In genomic region chr5:164345173-164345572, GRCh38 we compare ENCODE assay signal across 9 cellular contexts.
DNase-seq lines count a peak whose midpoint lies in the region; ATAC-seq and TF ChIP-seq lines count a peak whose summit lies in the region.
"Had no signal": no experiment of that assay in that cellular context is flagged by ENCODE, and none has a peak within 500 bp of the region (broad histone marks: within the 10 kb centered on the region; RNA-seq: fewer than 3 reads in every experiment).

No MANE protein-coding gene starts in this region.

- no peak for TF ChIP-seq CTCF in SK-N-SH (IDR thresholded peaks at IDR 0.05)
- no peak for TF ChIP-seq CTCF in fibroblast of the aortic adventitia (IDR thresholded peaks at IDR 0.05; ENCODE audit: insufficient read depth, low read length)
- TF ChIP-seq CTCF in prostate gland (IDR thresholded peaks at IDR 0.05) = no peak
- TF ChIP-seq CTCF in PC-3 (conservative IDR thresholded peaks at IDR 0.05; ENCODE audit: low read depth, low read length) = no peak

- no peak; the same call in 1 of the 2 replicates for ATAC-seq in PC-3
- no peak for ATAC-seq in HG03039 (IDR thresholded peaks at IDR 0.05; ENCODE audit: unreplicated experiment)

- no peak overlapping the region for H3K9ac ChIP-seq in SK-N-SH
- H3K9ac ChIP-seq in PC-3 (ENCODE audit: low read length) = no peak overlapping the region

- H3K9me2 ChIP-seq in SK-N-SH (no peaks in the 10 kb centered on the region), PC-3 (replicated peaks; ENCODE audit: low read length) (no peaks in the 10 kb centered on the region)

- TF ChIP-seq EP300 in SK-N-SH (IDR thresholded peaks at IDR 0.05; ENCODE audit: borderline replicate concordance in 1 of 2, low read depth in 1 of 2, low read length in 1 of 2) = peak in 1 of 2 experiments; percentile 35; a peak in 1 of 4 replicates

- no peak for TF ChIP-seq POLR2A in prostate gland (IDR thresholded peaks at IDR 0.05)

- CTCF ChIA-PET in SK-N-SH (lab: Yijun Ruan, JAX) = no interaction called here
- CTCF ChIA-PET in PC-3 (lab: Charles Lee) = no interaction called here

- peak overlapping the region; percentile 44; the same call in 1 of the 2 replicates for H3K4me2 ChIP-seq in SK-N-SH
- H3K4me2 ChIP-seq in PC-3 (ENCODE audit: low read length) = no peak overlapping the region

- WGBS in SK-N-SH (ENCODE audit: low lambda C conversion rate) = 33% methylated on average over 2 of the region's 2 CpGs
- 22% methylated on average over 2 of the region's 2 CpGs for WGBS in prostate gland

- no peak overlapping the region for H3K4me3 ChIP-seq in SK-N-SH (ENCODE audit: low read depth in 2 of 2, low read length in 1 of 2)
- no peak overlapping the region for H3K4me3 ChIP-seq in fibroblast of the aortic adventitia (ENCODE audit: low read depth, low read length)
- H3K4me3 ChIP-seq in skeletal muscle cell (ENCODE audit: low read depth, low read length) = no peak overlapping the region
- H3K4me3 ChIP-seq in prostate gland = no peak overlapping the region
- no peak overlapping the region for H3K4me3 ChIP-seq in PC-3 (ENCODE audit: low read length)

- TF ChIP-seq RAD21 in SK-N-SH (IDR thresholded peaks at IDR 0.05; ENCODE audit: low read length) = no peak

- H3K27me3 ChIP-seq in SK-N-SH (ENCODE audit: insufficient read depth) (no peaks in the 10 kb centered on the region), prostate gland (replicated peaks; ENCODE audit: insufficient read depth) (no peaks in the 10 kb centered on the region), PC-3 (ENCODE audit: low read length) (no peaks in the 10 kb centered on the region)

- POLR2A ChIA-PET in SK-N-SH (lab: Yijun Ruan, JAX) (no interaction called here), PC-3 (lab: Charles Lee; ENCODE audit: unreplicated experiment) (no interaction called here)

- intact Hi-C loops in prostate gland (cut with DNase I) = no loop called here
- intact Hi-C loops in PC-3 (cut with micrococcal nuclease) = no loop called here

- H3F3A ChIP-seq in SK-N-SH (replicated peaks; ENCODE audit: insufficient read depth) (no peaks in the 10 kb centered on the region), PC-3 (ENCODE audit: low read length, unreplicated experiment) (no peaks in the 10 kb centered on the region)

- DNase-seq in NCI-H1417 (lab: John Stamatoyannopoulos, UW) = peak in 2 of 3 experiments; percentile 72 to 95
- no peak for DNase-seq in SK-N-SH
- DNase-seq in fibroblast of the aortic adventitia (ENCODE audit: low read depth) = peak; percentile 76
- peak; percentile 24 for DNase-seq in skeletal muscle cell (ENCODE audit: low read depth)
- no peak for DNase-seq in NCI-H187 (lab: John Stamatoyannopoulos, UW)
- no peak for DNase-seq in prostate gland (ENCODE audit: low spot score)
- DNase-seq in PC-3 = no peak
- DNase-seq: islet precursor cell had no signal

- no peak overlapping the region for H3K27ac ChIP-seq in SK-N-SH (ENCODE audit: low read depth in 2 of 2, low read length in 1 of 2)
- no peak overlapping the region for H3K27ac ChIP-seq in prostate gland
- H3K27ac ChIP-seq in PC-3 (ENCODE audit: low read length) = no peak overlapping the region

- H2AFZ ChIP-seq in SK-N-SH (ENCODE audit: low read depth) (peak overlapping the region; percentile 19; the same call in 1 of the 2 replicates), PC-3 (ENCODE audit: low read length) (no peak overlapping the region)

- H3K79me2 ChIP-seq in SK-N-SH (ENCODE audit: insufficient read depth) (no peaks in the 10 kb centered on the region), PC-3 (ENCODE audit: low read length) (no peaks in the 10 kb centered on the region)

- H3K36me3 ChIP-seq in SK-N-SH (replicated peaks in 1 of 2; ENCODE audit: control insufficient read depth in 1 of 2, insufficient read depth in 2 of 2, low read length in 1 of 2) = no peaks in the 10 kb centered on the region
- no peaks in the 10 kb centered on the region for H3K36me3 ChIP-seq in prostate gland
- no peaks in the 10 kb centered on the region for H3K36me3 ChIP-seq in PC-3 (ENCODE audit: low read depth, low read length)

- peaks cover 5 to 6% of the 10 kb centered on the region in 2 experiments; a peak in 2 of 4 replicates for H3K4me1 ChIP-seq in SK-N-SH (ENCODE audit: control insufficient read depth in 1 of 2, insufficient read depth in 2 of 2, low read depth in 1 of 2, low read length in 1 of 2)
- H3K4me1 ChIP-seq in prostate gland (replicated peaks) = no peaks in the 10 kb centered on the region
- no peaks in the 10 kb centered on the region for H3K4me1 ChIP-seq in PC-3 (ENCODE audit: insufficient read depth, low read length)

- H4K20me1 ChIP-seq in SK-N-SH (ENCODE audit: insufficient read depth) (no peaks in the 10 kb centered on the region), PC-3 (ENCODE audit: low read length) (no peaks in the 10 kb centered on the region)

- BruUV-seq in PC-3 (replicated peaks; lab: Mats Ljungman, UMichigan) = no TSS peak

- H3K9me3 ChIP-seq in SK-N-SH = no peaks in the 10 kb centered on the region
- no peaks in the 10 kb centered on the region for H3K9me3 ChIP-seq in prostate gland
- no peaks in the 10 kb centered on the region for H3K9me3 ChIP-seq in PC-3 (ENCODE audit: low read length)

TF ChIP-seq in SK-N-SH, 30 proteins besides CTCF, POLR2A, EP300 and RAD21 (continues in another document):
- TF ChIP-seq SIN3A (IDR thresholded peaks at IDR 0.05; ENCODE audit: borderline replicate concordance, low read depth, low read length) (no peak), FOSL2 (IDR thresholded peaks at IDR 0.05; ENCODE audit: borderline replicate concordance, low read depth) (peak; percentile 49; the same call in 1 of the 2 replicates), RCOR1 (IDR thresholded peaks at IDR 0.05; ENCODE audit: low read length) (no peak), TCF12 (IDR thresholded peaks at IDR 0.05) (peak; percentile 48; the same call in 1 of the 2 replicates), TAF1 (IDR thresholded peaks at IDR 0.05; ENCODE audit: borderline replicate concordance, low read depth, low read length) (no peak), YY1 (IDR thresholded peaks at IDR 0.05; ENCODE audit: low read depth) (no peak), MAX (IDR thresholded peaks at IDR 0.05; ENCODE audit: low read depth) (no peak), IRF3 (IDR thresholded peaks at IDR 0.05; ENCODE audit: low read depth, low read length) (no peak), NFIC (IDR thresholded peaks at IDR 0.05; ENCODE audit: borderline replicate concordance) (peak; percentile 95), GABPA (IDR thresholded peaks at IDR 0.05; ENCODE audit: low read depth) (no peak), ELF1 (IDR thresholded peaks at IDR 0.05) (no peak), PBX3 (IDR thresholded peaks at IDR 0.05) (peak; percentile 75), POLR2AphosphoS5 (IDR thresholded peaks at IDR 0.05; ENCODE audit: low read depth, low read length) (no peak), JUND (IDR thresholded peaks at IDR 0.05) (peak; percentile 46), GATA2 (CRISPR knock-in tag; IDR thresholded peaks at IDR 0.05) (no peak), USF1 (IDR thresholded peaks at IDR 0.05; ENCODE audit: borderline replicate concordance, low read depth) (no peak), NRF1 (IDR thresholded peaks at IDR 0.05; ENCODE audit: low read depth, low read length) (no peak), CHD2 (IDR thresholded peaks at IDR 0.05; ENCODE audit: low read length, partially characterized antibody) (no peak), FOXJ3 (CRISPR knock-in tag; IDR thresholded peaks at IDR 0.05) (no peak), TEAD4 (IDR thresholded peaks at IDR 0.05; ENCODE audit: borderline replicate concordance, insufficient read depth) (peak; percentile 41; the same call in 1 of the 2 replicates)

Comparison
In these comparisons a context has a peak if more than half of its experiments do, and no peak if none do; other contexts are left out.
1. DNase-seq: peak in NCI-H1417 (2 of 3), fibroblast of the aortic adventitia (single experiment) and skeletal muscle cell (single experiment); none in SK-N-SH (single experiment), NCI-H187 (0 of 2), prostate gland (single experiment) and PC-3 (single experiment).